Comparison of ENCODE assay signal across 8 cellular contexts in genomic region chr12:122836027-122836921, GRCh38. TPM values are rescaled to one million over a fixed set of nuclear protein-coding genes. Genes with fewer than 3 reads are reported as not detected.
A peak's percentile ranks its signal among the peaks of the same experiment; 100 is the strongest.
DNase-seq lines count a peak whose midpoint lies in the region; ATAC-seq and TF ChIP-seq lines count a peak whose summit lies in the region.

No MANE protein-coding gene starts in this region.

- peak overlapping the region; percentile 65 for H3K27ac ChIP-seq in KOPT-K1 (ENCODE audit: low read depth, low read length, poor library complexity, severe bottlenecking)

- POLR2A ChIA-PET in activated B cell treated with CpG ODN at 0.5 μM for 24 hours (lab: Charles Lee), result interaction anchor here (0.5 to 4.6 kb wide), 23 partner anchors 9 to 397 kb away, joined by 3 to 55 read pairs (median 4); partner anchors contain the start of genes ABCB9, MPHOSPH9, MTRFR and OGFOD2

- DNase-seq in 8988T, result peak; percentile 49
- peak; percentile 81 for DNase-seq in GM13976 (ENCODE audit: low spot score)
- DNase-seq in activated B cell treated with CpG ODN at 0.5 μM for 24 hours, result peak; percentile 44
- DNase-seq in ecto neural progenitor cell (ENCODE audit: low spot score), result peak; percentile 76
- DNase-seq in lung microvascular endothelial cell (ENCODE audit: low read depth in 2 of 2), result peak; percentile 35 to 63

- in situ Hi-C loops in GM13976 (cut with MboI; ENCODE audit: low sequenced_read_pairs, unreplicated experiment), result no loop called here

- H3K4me1 Mint-ChIP-seq in activated B cell treated with CpG ODN at 0.5 μM for 24 hours, result peaks cover 55% of the 10 kb centered on the region
- H3K4me1 Mint-ChIP-seq in stimulated activated naive CD8-positive, alpha-beta T cell treated with anti-CD3 and anti-CD28 coated beads, Interleukin-15, Interleukin-2, amounts not matched to agents 100 ng/mL and 50 ng/mL, for 24 hours (ENCODE audit: low read depth), result peaks cover 43% of the 10 kb centered on the region

- peak overlapping the region; percentile 94 for H3K27ac Mint-ChIP-seq in activated B cell treated with CpG ODN at 0.5 μM for 24 hours
- H3K27ac Mint-ChIP-seq in stimulated activated naive CD8-positive, alpha-beta T cell treated with anti-CD3 and anti-CD28 coated beads, Interleukin-15, Interleukin-2, amounts not matched to agents 100 ng/mL and 50 ng/mL, for 24 hours, result peak overlapping the region; percentile 89

- peaks cover 46% of the 10 kb centered on the region for H3K36me3 Mint-ChIP-seq in activated B cell treated with CpG ODN at 0.5 μM for 24 hours (ENCODE audit: low read depth)
- H3K36me3 Mint-ChIP-seq in stimulated activated naive CD8-positive, alpha-beta T cell treated with anti-CD3 and anti-CD28 coated beads, Interleukin-15, Interleukin-2, amounts not matched to agents 100 ng/mL and 50 ng/mL, for 24 hours (ENCODE audit: low read depth), result peaks cover 4% of the 10 kb centered on the region

- H3K36me3 ChIP-seq in KOPT-K1 (ENCODE audit: insufficient read depth, low read length), result peaks cover 15% of the 10 kb centered on the region; the same call in 1 of the 2 replicates

- peak overlapping the region; percentile 94 for H3K4me3 Mint-ChIP-seq in activated B cell treated with CpG ODN at 0.5 μM for 24 hours
- peak overlapping the region; percentile 94 for H3K4me3 Mint-ChIP-seq in stimulated activated naive CD8-positive, alpha-beta T cell treated with anti-CD3 and anti-CD28 coated beads, Interleukin-15, Interleukin-2, amounts not matched to agents 100 ng/mL and 50 ng/mL, for 24 hours

- no peaks in the 10 kb centered on the region for H3K27me3 Mint-ChIP-seq in activated B cell treated with CpG ODN at 0.5 μM for 24 hours
- peaks cover 8% of the 10 kb centered on the region for H3K27me3 Mint-ChIP-seq in stimulated activated naive CD8-positive, alpha-beta T cell treated with anti-CD3 and anti-CD28 coated beads, Interleukin-15, Interleukin-2, amounts not matched to agents 100 ng/mL and 50 ng/mL, for 24 hours

- intact Hi-C loops in activated B cell treated with CpG ODN at 0.5 μM for 24 hours (cut with micrococcal nuclease), result loop anchor here (1.0 kb wide), 3 partner anchors 16 to 43 kb away; no protein-coding TSS in a partner anchor

- H3K9me3 ChIP-seq in KOPT-K1 (ENCODE audit: insufficient read depth, low read length, poor library complexity, severe bottlenecking), result no peaks in the 10 kb centered on the region

- CTCF ChIA-PET in activated B cell treated with CpG ODN at 0.5 μM for 24 hours (lab: Charles Lee), result interaction anchor here (0.7 to 6.0 kb wide), 5 partner anchors 9 to 198 kb away, joined by 3 to 63 read pairs (median 4); no protein-coding TSS in a partner anchor

- ATAC-seq in activated B cell treated with CpG ODN at 0.5 μM for 24 hours (ENCODE audit: low read depth) (peak; percentile 67), GM19351 (IDR thresholded peaks at IDR 0.05; ENCODE audit: unreplicated experiment) (no peak)

- TF ChIP-seq CTCF in GM13976 (IDR thresholded peaks at IDR 0.05; ENCODE audit: borderline replicate concordance, control extremely low read depth, extremely low read depth, insufficient read depth, missing control alignments) (no peak), activated B cell treated with CpG ODN at 0.5 μM for 24 hours (IDR thresholded peaks at IDR 0.05) (no peak)

- no peaks in the 10 kb centered on the region for H3K9me3 Mint-ChIP-seq in activated B cell treated with CpG ODN at 0.5 μM for 24 hours
- no peaks in the 10 kb centered on the region for H3K9me3 Mint-ChIP-seq in stimulated activated naive CD8-positive, alpha-beta T cell treated with anti-CD3 and anti-CD28 coated beads, Interleukin-15, Interleukin-2, amounts not matched to agents 100 ng/mL and 50 ng/mL, for 24 hours

RNA-seq across cellular contexts. Expression of gene HIP1R, which starts 1.0 kb away (rescaled TPM):
- total RNA-seq in activated B cell treated with CpG ODN at 0.5 μM for 24 hours (132 and 154 TPM in 2 replicates), lung microvascular endothelial cell (28.2 and 49.5 TPM in 2 replicates)

RNA-seq across cellular contexts. Expression of gene VPS37B, which starts 59.6 kb away (rescaled TPM):
- total RNA-seq in activated B cell treated with CpG ODN at 0.5 μM for 24 hours (51.4 and 54.1 TPM in 2 replicates), lung microvascular endothelial cell (9.1 and 9.6 TPM in 2 replicates)
